In genomic region chr1:18855573-18855972, GRCh38 we compare ENCODE assay signal across 20 cellular contexts. TPM values are rescaled to one million over a fixed set of nuclear protein-coding genes. Genes with fewer than 3 reads are reported as not detected.
DNase-seq lines count a peak whose midpoint lies in the region; ATAC-seq and TF ChIP-seq lines count a peak whose summit lies in the region.
"Had no signal": no experiment of that assay in that cellular context is flagged by ENCODE, and none has a peak within 500 bp of the region (broad histone marks: within the 10 kb centered on the region; RNA-seq: fewer than 3 reads in every experiment).

No MANE protein-coding gene starts in this region.

- H3K9me3 Mint-ChIP-seq in nephron = no peaks in the 10 kb centered on the region
- H3K9me3 Mint-ChIP-seq: CD4-positive, alpha-beta T cell; GM23338; IgD-negative memory B cell had no signal

- H3K36me3 Mint-ChIP-seq in nephron (ENCODE audit: low read depth) = no peaks in the 10 kb centered on the region
- H3K36me3 Mint-ChIP-seq: IgD-negative memory B cell had no signal

- no peaks in the 10 kb centered on the region for H3K27me3 ChIP-seq in adrenal gland
- no peaks in the 10 kb centered on the region for H3K27me3 ChIP-seq in upper lobe of right lung
- H3K27me3 ChIP-seq in lower lobe of right lung (ENCODE audit: low read depth) = peaks cover 3% of the 10 kb centered on the region

- H3K4me3 ChIP-seq in adrenal gland = no peak overlapping the region
- H3K4me3 ChIP-seq in upper lobe of right lung = no peak overlapping the region
- no peak overlapping the region for H3K4me3 ChIP-seq in lower lobe of right lung
- H3K4me3 ChIP-seq: A549, GM23338 had no signal

- H3K27ac ChIP-seq in adrenal gland = peak overlapping the region in 2 of 5 donors; percentile 12 to 45
- H3K27ac ChIP-seq in upper lobe of right lung = no peak overlapping the region
- no peak overlapping the region for H3K27ac ChIP-seq in lower lobe of right lung
- H3K27ac ChIP-seq: 22Rv1, A549, C4-2B, HL-60 had no signal

- no peak for TF ChIP-seq POLR2A in adrenal gland (IDR thresholded peaks at IDR 0.05)

- no peak overlapping the region for H3K4me3 Mint-ChIP-seq in nephron
- H3K4me3 Mint-ChIP-seq: CD4-positive, alpha-beta T cell; GM23338; IgD-negative memory B cell had no signal

- H3K27ac Mint-ChIP-seq in nephron = peak overlapping the region in 2 of 3 experiments; percentile 14 to 21
- H3K27ac Mint-ChIP-seq: CD4-positive, alpha-beta T cell; GM23338; IgD-negative memory B cell had no signal

- DNase-seq in EH (ENCODE audit: low read depth) (peak; percentile 18), adrenal gland (peak; percentile 52 to 81 (median 74)), upper lobe of right lung (peak; percentile 29), lower lobe of right lung (no peak), SHP77 (lab: John Stamatoyannopoulos, UW) (no peak)
- no peak for DNase-seq in stimulated activated CD4-positive, alpha-beta T cell treated with anti-CD3 and anti-CD28 coated beads, Interleukin-12 subunit alpha, Interleukin-12 subunit beta, amount 100 ng/mL, for 4 hours
- DNase-seq: AML-193; Caco-2; CD4-positive, alpha-beta T cell; GF-D8; HCEC 1CT had no signal

- intact Hi-C loops in adrenal gland (cut with DNase I) = no loop called here
- intact Hi-C loops in upper lobe of right lung (cut with DNase I) = no loop called here
- intact Hi-C loops in lower lobe of right lung (cut with DNase I) = no loop called here

- H3K9me3 ChIP-seq in adrenal gland (replicated peaks in 1 of 3) (no peaks in the 10 kb centered on the region), upper lobe of right lung (no peaks in the 10 kb centered on the region), lower lobe of right lung (no peaks in the 10 kb centered on the region)
- H3K9me3 ChIP-seq: A549, Caco-2 had no signal

- ATAC-seq in upper lobe of right lung (no peak), lower lobe of right lung (no peak)
- ATAC-seq: GM23338 had no signal

- no peak for TF ChIP-seq CTCF in adrenal gland (IDR thresholded peaks at IDR 0.05)
- TF ChIP-seq CTCF in nephron (IDR thresholded peaks at IDR 0.05; ENCODE audit: unreplicated experiment in 3 of 3) = no peak
- no peak for TF ChIP-seq CTCF in upper lobe of right lung (IDR thresholded peaks at IDR 0.05)
- no peak for TF ChIP-seq CTCF in lower lobe of right lung (IDR thresholded peaks at IDR 0.05)

- H3K36me3 ChIP-seq in adrenal gland (replicated peaks in 1 of 2) = no peaks in the 10 kb centered on the region
- H3K36me3 ChIP-seq in upper lobe of right lung = no peaks in the 10 kb centered on the region
- H3K36me3 ChIP-seq in lower lobe of right lung = no peaks in the 10 kb centered on the region

- WGBS in adrenal gland, 4 donors = 51 to 57% (median 55%) methylated on average over 6 of the region's 6 CpGs

- peaks cover 12% of the 10 kb centered on the region for H3K27me3 Mint-ChIP-seq in nephron (ENCODE audit: low read depth)

- H3K4me1 ChIP-seq in adrenal gland (replicated peaks in 1 of 2) (peaks cover 0 to 4% of the 10 kb centered on the region in 2 donors), upper lobe of right lung (no peaks in the 10 kb centered on the region), lower lobe of right lung (no peaks in the 10 kb centered on the region)
- H3K4me1 ChIP-seq: A549, Caco-2 had no signal

- H3K4me1 Mint-ChIP-seq in nephron = peaks cover 9% of the 10 kb centered on the region
- H3K4me1 Mint-ChIP-seq: GM23338, IgD-negative memory B cell had no signal

RNA-seq across cellular contexts. Expression of gene TAS1R2, which starts 3.9 kb away (rescaled TPM):
- not detected for total RNA-seq in adrenal gland
- not detected for polyA plus RNA-seq in adrenal gland
- not detected for total RNA-seq in upper lobe of right lung
- total RNA-seq in lower lobe of right lung = not detected
- total RNA-seq: Caco-2; CD4-positive, alpha-beta T cell; GM23338; HT1080 had no signal
- polyA plus RNA-seq: A549, BJ, GM23338, IgD-negative memory B cell had no signal

RNA-seq across cellular contexts. Expression of gene ALDH4A1, which starts 46.8 kb away (rescaled TPM):
- total RNA-seq in adrenal gland (10 to 100 TPM; 18.1 to 46.9 (median 26.5) TPM), upper lobe of right lung (11.8 TPM), lower lobe of right lung (11.7 TPM)
- 10 to 100 TPM; 11.3 to 15.1 (median 12.5) TPM for polyA plus RNA-seq in adrenal gland

Comparison
In these comparisons a context has a peak if more than half of its experiments do, and no peak if none do; other contexts are left out.
1. DNase-seq: peak in EH (single experiment), adrenal gland (7 of 7) and upper lobe of right lung (single experiment); none in lower lobe of right lung (single experiment), SHP77 (0 of 2) and stimulated activated CD4-positive, alpha-beta T cell treated with anti-CD3 and anti-CD28 coated beads, Interleukin-12 subunit alpha, Interleukin-12 subunit beta, amount 100 ng/mL, for 4 hours (single experiment).